1 cellular context compared by ENCODE assay signal in genomic region chr7:8189615-8190014, GRCh38.
TF ChIP-seq lines count a peak whose summit lies in the region.

No MANE protein-coding gene starts in this region.

TF ChIP-seq in GM23338, 12 proteins besides CTCF, POLR2A, EP300 and RAD21 (continued from another document):
- TF ChIP-seq STAT1 (IDR thresholded peaks at IDR 0.05; ENCODE audit: unreplicated experiment) (no peak), ZNF114 (CRISPR knock-in tag; IDR thresholded peaks at IDR 0.05) (no peak), CREB1 (CRISPR knock-in tag; IDR thresholded peaks at IDR 0.05; ENCODE audit: low read depth) (no peak), ZNF331 (CRISPR knock-in tag; IDR thresholded peaks at IDR 0.05; ENCODE audit: low read depth) (no peak), EZH2 (IDR thresholded peaks at IDR 0.05; ENCODE audit: low read depth, unreplicated experiment) (no peak), ETS1 (IDR thresholded peaks at IDR 0.05) (no peak)
- TF ChIP-seq, protein P1, sequence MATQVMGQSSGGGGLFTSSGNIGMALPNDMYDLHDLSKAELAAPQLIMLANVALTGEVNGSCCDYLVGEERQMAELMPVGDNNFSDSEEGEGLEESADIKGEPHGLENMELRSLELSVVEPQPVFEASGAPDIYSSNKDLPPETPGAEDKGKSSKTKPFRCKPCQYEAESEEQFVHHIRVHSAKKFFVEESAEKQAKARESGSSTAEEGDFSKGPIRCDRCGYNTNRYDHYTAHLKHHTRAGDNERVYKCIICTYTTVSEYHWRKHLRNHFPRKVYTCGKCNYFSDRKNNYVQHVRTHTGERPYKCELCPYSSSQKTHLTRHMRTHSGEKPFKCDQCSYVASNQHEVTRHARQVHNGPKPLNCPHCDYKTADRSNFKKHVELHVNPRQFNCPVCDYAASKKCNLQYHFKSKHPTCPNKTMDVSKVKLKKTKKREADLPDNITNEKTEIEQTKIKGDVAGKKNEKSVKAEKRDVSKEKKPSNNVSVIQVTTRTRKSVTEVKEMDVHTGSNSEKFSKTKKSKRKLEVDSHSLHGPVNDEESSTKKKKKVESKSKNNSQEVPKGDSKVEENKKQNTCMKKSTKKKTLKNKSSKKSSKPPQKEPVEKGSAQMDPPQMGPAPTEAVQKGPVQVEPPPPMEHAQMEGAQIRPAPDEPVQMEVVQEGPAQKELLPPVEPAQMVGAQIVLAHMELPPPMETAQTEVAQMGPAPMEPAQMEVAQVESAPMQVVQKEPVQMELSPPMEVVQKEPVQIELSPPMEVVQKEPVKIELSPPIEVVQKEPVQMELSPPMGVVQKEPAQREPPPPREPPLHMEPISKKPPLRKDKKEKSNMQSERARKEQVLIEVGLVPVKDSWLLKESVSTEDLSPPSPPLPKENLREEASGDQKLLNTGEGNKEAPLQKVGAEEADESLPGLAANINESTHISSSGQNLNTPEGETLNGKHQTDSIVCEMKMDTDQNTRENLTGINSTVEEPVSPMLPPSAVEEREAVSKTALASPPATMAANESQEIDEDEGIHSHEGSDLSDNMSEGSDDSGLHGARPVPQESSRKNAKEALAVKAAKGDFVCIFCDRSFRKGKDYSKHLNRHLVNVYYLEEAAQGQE (IDR thresholded peaks at IDR 0.05; ENCODE audit: unreplicated experiment) = no peak
- TF ChIP-seq, protein P2, sequence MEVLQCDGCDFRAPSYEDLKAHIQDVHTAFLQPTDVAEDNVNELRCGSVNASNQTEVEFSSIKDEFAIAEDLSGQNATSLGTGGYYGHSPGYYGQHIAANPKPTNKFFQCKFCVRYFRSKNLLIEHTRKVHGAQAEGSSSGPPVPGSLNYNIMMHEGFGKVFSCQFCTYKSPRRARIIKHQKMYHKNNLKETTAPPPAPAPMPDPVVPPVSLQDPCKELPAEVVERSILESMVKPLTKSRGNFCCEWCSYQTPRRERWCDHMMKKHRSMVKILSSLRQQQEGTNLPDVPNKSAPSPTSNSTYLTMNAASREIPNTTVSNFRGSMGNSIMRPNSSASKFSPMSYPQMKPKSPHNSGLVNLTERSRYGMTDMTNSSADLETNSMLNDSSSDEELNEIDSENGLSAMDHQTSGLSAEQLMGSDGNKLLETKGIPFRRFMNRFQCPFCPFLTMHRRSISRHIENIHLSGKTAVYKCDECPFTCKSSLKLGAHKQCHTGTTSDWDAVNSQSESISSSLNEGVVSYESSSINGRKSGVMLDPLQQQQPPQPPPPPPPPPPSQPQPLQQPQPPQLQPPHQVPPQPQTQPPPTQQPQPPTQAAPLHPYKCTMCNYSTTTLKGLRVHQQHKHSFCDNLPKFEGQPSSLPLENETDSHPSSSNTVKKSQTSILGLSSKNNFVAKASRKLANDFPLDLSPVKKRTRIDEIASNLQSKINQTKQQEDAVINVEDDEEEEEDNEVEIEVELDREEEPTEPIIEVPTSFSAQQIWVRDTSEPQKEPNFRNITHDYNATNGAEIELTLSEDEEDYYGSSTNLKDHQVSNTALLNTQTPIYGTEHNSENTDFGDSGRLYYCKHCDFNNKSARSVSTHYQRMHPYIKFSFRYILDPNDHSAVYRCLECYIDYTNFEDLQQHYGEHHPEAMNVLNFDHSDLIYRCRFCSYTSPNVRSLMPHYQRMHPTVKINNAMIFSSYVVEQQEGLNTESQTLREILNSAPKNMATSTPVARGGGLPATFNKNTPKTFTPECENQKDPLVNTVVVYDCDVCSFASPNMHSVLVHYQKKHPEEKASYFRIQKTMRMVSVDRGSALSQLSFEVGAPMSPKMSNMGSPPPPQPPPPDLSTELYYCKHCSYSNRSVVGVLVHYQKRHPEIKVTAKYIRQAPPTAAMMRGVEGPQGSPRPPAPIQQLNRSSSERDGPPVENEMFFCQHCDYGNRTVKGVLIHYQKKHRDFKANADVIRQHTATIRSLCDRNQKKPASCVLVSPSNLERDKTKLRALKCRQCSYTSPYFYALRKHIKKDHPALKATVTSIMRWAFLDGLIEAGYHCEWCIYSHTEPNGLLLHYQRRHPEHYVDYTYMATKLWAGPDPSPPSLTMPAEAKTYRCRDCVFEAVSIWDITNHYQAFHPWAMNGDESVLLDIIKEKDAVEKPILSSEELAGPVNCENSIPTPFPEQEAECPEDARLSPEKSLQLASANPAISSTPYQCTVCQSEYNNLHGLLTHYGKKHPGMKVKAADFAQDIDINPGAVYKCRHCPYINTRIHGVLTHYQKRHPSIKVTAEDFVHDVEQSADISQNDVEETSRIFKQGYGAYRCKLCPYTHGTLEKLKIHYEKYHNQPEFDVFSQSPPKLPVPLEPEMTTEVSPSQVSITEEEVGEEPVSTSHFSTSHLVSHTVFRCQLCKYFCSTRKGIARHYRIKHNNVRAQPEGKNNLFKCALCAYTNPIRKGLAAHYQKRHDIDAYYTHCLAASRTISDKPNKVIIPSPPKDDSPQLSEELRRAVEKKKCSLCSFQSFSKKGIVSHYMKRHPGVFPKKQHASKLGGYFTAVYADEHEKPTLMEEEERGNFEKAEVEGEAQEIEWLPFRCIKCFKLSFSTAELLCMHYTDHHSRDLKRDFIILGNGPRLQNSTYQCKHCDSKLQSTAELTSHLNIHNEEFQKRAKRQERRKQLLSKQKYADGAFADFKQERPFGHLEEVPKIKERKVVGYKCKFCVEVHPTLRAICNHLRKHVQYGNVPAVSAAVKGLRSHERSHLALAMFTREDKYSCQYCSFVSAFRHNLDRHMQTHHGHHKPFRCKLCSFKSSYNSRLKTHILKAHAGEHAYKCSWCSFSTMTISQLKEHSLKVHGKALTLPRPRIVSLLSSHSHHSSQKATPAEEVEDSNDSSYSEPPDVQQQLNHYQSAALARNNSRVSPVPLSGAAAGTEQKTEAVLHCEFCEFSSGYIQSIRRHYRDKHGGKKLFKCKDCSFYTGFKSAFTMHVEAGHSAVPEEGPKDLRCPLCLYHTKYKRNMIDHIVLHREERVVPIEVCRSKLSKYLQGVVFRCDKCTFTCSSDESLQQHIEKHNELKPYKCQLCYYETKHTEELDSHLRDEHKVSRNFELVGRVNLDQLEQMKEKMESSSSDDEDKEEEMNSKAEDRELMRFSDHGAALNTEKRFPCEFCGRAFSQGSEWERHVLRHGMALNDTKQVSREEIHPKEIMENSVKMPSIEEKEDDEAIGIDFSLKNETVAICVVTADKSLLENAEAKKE (CRISPR knock-in tag; IDR thresholded peaks at IDR 0.05) = no peak
